8 cellular contexts compared by ENCODE assay signal in the genomic region with DNA sequence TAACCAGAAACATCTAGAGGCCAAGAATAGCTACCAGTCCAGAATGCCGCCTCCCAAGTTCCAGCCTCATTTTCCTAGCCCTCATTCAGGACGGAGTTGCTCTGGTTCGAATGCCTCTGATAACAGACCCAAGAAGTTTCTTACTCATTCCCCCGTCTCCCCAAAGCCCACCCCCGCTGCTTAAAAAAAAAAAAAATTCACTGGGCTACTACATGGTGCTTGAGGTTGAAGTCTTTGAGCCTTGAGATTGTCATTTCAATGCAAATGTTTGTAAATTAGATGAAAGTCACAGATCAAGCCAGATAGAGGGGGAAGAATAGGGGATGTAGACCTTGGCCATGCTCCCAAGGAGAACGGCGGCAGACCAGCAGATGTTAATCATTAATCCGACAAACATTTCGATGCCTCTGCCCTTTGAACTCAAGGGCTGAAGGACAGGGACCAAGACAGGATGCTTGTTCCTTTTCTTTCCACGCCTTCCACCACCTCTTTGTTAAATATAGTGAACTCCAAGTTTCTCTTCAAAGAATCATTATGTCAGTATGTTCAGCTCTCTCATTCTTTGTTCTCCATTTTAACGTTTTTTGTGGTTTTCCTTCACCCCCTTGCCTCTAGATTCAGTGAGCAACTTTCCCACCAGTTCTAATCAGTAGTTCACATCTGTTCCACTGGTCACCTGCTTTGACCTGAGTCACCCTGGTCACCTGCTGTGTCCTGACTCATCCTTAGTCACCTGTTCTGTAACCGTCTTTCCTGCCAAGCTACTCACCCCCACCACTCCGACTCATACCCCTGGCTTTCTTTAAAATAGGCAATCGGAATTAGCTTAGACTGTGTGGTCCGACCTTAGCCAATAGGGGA.
A peak's percentile ranks its signal among the peaks of the same experiment; 100 is the strongest.
DNase-seq lines count a peak whose midpoint lies in the region; ATAC-seq and TF ChIP-seq lines count a peak whose summit lies in the region.

No MANE protein-coding gene starts in this region.

- no peak for TF ChIP-seq CTCF in DND-41 (IDR thresholded peaks at IDR 0.05; ENCODE audit: borderline replicate concordance, extremely low read depth, low read length, poor library complexity, severe bottlenecking)
- TF ChIP-seq CTCF in epithelial cell of proximal tubule (conservative IDR thresholded peaks at IDR 0.05; ENCODE audit: low read depth, low read length): no peak
- no peak for TF ChIP-seq CTCF in upper lobe of left lung (IDR thresholded peaks at IDR 0.05)

- H4K20me1 ChIP-seq in DND-41 (ENCODE audit: insufficient read depth, low read length): no peaks in the 10 kb centered on the region

- no peak for TF ChIP-seq EP300 in upper lobe of left lung (IDR thresholded peaks at IDR 0.05)

- H3K4me3 ChIP-seq in DND-41 (ENCODE audit: low read depth in 1 of 2, low read length in 2 of 2): no peak overlapping the region
- H3K4me3 ChIP-seq in epithelial cell of proximal tubule (ENCODE audit: low read depth, low read length): no peak overlapping the region
- no peak overlapping the region for H3K4me3 ChIP-seq in upper lobe of left lung

- DNase-seq in DND-41 (peak; percentile 26), SW 1271 (lab: John Stamatoyannopoulos, UW) (peak; percentile 25 to 35), epithelial cell of proximal tubule (ENCODE audit: low read depth) (peak; percentile 95), upper lobe of left lung (no peak), cerebellum (ENCODE audit: low spot score) (no peak), NOMO-1 treated with DMSO at 0.1 percent for 48 hours (lab: John Stamatoyannopoulos, UW; ENCODE audit: unreplicated experiment) (no peak)
- DNase-seq in stimulated activated CD8-positive, alpha-beta memory T cell treated with anti-CD3 and anti-CD28 coated beads, Interleukin-7, amount 100 ng/mL, for 4 hours (ENCODE audit: low read depth in 2 of 2): peak; percentile 26

- 41 to 43% methylated on average over 15 of the region's 15 CpGs for WGBS in upper lobe of left lung, 2 donors

- no peaks in the 10 kb centered on the region for H3K27me3 ChIP-seq in DND-41 (ENCODE audit: insufficient read depth, low read length, poor library complexity)
- no peaks in the 10 kb centered on the region for H3K27me3 ChIP-seq in upper lobe of left lung

- H3K4me1 ChIP-seq in DND-41 (ENCODE audit: insufficient read depth, low read length): peaks cover 11% of the 10 kb centered on the region
- no peaks in the 10 kb centered on the region for H3K4me1 ChIP-seq in upper lobe of left lung

- H3K4me2 ChIP-seq in DND-41 (ENCODE audit: insufficient read depth, low read length): no peak overlapping the region

- TF ChIP-seq POLR2A in upper lobe of left lung (IDR thresholded peaks at IDR 0.05): no peak

- H3K9me3 ChIP-seq in DND-41 (ENCODE audit: insufficient read depth, low read length, severe bottlenecking): no peaks in the 10 kb centered on the region
- H3K9me3 ChIP-seq in upper lobe of left lung: no peaks in the 10 kb centered on the region

- H3K36me3 ChIP-seq in DND-41 (ENCODE audit: insufficient read depth, low read length) (no peaks in the 10 kb centered on the region), upper lobe of left lung (no peaks in the 10 kb centered on the region)

- H3K79me2 ChIP-seq in DND-41 (ENCODE audit: insufficient read depth, low read length): no peaks in the 10 kb centered on the region

- peak; percentile 78 for ATAC-seq in DND-41 (ENCODE audit: insufficient read depth, low read depth)
- ATAC-seq in HG02870 (IDR thresholded peaks at IDR 0.05; ENCODE audit: unreplicated experiment): peak; percentile 37
- ATAC-seq in upper lobe of left lung (ENCODE audit: low FRiP score in 2 of 2): no peak

- no peak overlapping the region for H3K9ac ChIP-seq in DND-41 (ENCODE audit: low read depth, low read length)

- H3K27ac ChIP-seq in DND-41 (ENCODE audit: low read length): no peak overlapping the region
- no peak overlapping the region for H3K27ac ChIP-seq in upper lobe of left lung

- H2AFZ ChIP-seq in DND-41 (ENCODE audit: low read depth, low read length): no peak overlapping the region

Comparison
In these comparisons a context has a peak if more than half of its experiments do, and no peak if none do; other contexts are left out.
1. ATAC-seq: peak in DND-41 (single experiment) and HG02870 (single experiment); none in upper lobe of left lung (0 of 2).
2. DNase-seq: peak in DND-41 (single experiment), SW 1271 (2 of 2), epithelial cell of proximal tubule (single experiment) and stimulated activated CD8-positive, alpha-beta memory T cell treated with anti-CD3 and anti-CD28 coated beads, Interleukin-7, amount 100 ng/mL, for 4 hours (2 of 2); none in upper lobe of left lung (0 of 2), cerebellum (single experiment) and NOMO-1 treated with DMSO at 0.1 percent for 48 hours (single experiment).